In the genomic region with DNA sequence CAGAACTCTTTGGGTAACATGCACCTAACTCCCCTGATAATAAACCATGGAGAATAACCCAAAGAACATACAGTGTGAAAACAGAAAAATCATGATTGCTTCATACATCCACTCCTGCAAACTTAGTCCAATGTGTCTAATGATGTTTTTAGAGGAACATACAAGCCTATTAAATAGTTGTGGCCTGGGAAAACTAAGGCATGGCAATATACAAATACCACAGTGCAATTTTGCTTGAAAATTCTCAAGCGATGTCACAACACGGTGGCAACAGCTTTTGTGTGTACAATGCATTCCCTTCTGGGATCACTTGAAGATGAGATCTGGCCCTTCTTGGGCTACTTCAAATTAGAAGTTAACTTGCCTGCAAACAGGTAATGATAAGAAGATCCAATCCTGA, we compare ENCODE assay signal across 1 cellular context.
A peak's percentile ranks its signal among the peaks of the same experiment; 100 is the strongest.
TF ChIP-seq lines count a peak whose summit lies in the region.

No MANE protein-coding gene starts in this region.

TF ChIP-seq in GM12878, 131 proteins besides CTCF, POLR2A, EP300 and RAD21:
- TF ChIP-seq MLLT1 (IDR thresholded peaks at IDR 0.05) (peak; percentile 60; the same call in 1 of the 2 replicates), MEF2B (IDR thresholded peaks at IDR 0.05; ENCODE audit: partially characterized antibody, poor library complexity, severe bottlenecking) (peak; percentile 45), PBX3 (IDR thresholded peaks at IDR 0.05; ENCODE audit: insufficient replicate concordance, low read depth, low read length) (no peak)
- TF ChIP-seq, protein P1, sequence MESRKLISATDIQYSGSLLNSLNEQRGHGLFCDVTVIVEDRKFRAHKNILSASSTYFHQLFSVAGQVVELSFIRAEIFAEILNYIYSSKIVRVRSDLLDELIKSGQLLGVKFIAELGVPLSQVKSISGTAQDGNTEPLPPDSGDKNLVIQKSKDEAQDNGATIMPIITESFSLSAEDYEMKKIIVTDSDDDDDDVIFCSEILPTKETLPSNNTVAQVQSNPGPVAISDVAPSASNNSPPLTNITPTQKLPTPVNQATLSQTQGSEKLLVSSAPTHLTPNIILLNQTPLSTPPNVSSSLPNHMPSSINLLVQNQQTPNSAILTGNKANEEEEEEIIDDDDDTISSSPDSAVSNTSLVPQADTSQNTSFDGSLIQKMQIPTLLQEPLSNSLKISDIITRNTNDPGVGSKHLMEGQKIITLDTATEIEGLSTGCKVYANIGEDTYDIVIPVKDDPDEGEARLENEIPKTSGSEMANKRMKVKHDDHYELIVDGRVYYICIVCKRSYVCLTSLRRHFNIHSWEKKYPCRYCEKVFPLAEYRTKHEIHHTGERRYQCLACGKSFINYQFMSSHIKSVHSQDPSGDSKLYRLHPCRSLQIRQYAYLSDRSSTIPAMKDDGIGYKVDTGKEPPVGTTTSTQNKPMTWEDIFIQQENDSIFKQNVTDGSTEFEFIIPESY (IDR thresholded peaks at IDR 0.05) = no peak
